In the genomic region with DNA sequence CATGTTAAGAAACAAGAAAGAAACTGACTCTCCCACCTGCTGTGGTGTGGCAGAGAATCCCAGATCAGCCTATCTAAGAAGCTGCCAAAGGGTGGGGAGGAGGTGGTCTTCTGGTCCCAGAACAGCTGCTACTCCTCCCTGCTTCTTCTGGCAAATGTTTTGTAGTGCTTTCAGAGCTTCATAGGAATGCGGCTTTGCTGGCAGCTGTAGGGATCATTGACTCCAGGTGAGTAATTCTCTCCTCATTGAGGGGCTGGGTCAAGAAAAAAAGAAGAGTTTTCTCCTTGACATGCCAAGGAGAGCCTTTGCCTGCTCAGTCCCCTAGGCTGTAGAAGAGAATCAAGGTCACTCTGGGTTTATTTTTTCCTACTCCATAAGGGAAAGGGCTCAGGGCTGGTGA, we compare ENCODE assay signal across 2 cellular contexts.
TF ChIP-seq lines count a peak whose summit lies in the region.

No MANE protein-coding gene starts in this region.

TF ChIP-seq in GM23338, 12 proteins besides CTCF, POLR2A, EP300 and RAD21 (continues in another document):
- no peak for TF ChIP-seq EZH2phosphoT487 (IDR thresholded peaks at IDR 0.05; ENCODE audit: unreplicated experiment)
- TF ChIP-seq, protein P1, sequence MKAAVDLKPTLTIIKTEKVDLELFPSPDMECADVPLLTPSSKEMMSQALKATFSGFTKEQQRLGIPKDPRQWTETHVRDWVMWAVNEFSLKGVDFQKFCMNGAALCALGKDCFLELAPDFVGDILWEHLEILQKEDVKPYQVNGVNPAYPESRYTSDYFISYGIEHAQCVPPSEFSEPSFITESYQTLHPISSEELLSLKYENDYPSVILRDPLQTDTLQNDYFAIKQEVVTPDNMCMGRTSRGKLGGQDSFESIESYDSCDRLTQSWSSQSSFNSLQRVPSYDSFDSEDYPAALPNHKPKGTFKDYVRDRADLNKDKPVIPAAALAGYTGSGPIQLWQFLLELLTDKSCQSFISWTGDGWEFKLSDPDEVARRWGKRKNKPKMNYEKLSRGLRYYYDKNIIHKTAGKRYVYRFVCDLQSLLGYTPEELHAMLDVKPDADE (IDR thresholded peaks at IDR 0.05), result no peak
- TF ChIP-seq CREB1 (CRISPR knock-in tag; IDR thresholded peaks at IDR 0.05; ENCODE audit: low read depth), result no peak
- no peak for TF ChIP-seq STAT1 (IDR thresholded peaks at IDR 0.05; ENCODE audit: unreplicated experiment)
- TF ChIP-seq ZNF331 (CRISPR knock-in tag; IDR thresholded peaks at IDR 0.05; ENCODE audit: low read depth), result no peak
- TF ChIP-seq, protein P2, sequence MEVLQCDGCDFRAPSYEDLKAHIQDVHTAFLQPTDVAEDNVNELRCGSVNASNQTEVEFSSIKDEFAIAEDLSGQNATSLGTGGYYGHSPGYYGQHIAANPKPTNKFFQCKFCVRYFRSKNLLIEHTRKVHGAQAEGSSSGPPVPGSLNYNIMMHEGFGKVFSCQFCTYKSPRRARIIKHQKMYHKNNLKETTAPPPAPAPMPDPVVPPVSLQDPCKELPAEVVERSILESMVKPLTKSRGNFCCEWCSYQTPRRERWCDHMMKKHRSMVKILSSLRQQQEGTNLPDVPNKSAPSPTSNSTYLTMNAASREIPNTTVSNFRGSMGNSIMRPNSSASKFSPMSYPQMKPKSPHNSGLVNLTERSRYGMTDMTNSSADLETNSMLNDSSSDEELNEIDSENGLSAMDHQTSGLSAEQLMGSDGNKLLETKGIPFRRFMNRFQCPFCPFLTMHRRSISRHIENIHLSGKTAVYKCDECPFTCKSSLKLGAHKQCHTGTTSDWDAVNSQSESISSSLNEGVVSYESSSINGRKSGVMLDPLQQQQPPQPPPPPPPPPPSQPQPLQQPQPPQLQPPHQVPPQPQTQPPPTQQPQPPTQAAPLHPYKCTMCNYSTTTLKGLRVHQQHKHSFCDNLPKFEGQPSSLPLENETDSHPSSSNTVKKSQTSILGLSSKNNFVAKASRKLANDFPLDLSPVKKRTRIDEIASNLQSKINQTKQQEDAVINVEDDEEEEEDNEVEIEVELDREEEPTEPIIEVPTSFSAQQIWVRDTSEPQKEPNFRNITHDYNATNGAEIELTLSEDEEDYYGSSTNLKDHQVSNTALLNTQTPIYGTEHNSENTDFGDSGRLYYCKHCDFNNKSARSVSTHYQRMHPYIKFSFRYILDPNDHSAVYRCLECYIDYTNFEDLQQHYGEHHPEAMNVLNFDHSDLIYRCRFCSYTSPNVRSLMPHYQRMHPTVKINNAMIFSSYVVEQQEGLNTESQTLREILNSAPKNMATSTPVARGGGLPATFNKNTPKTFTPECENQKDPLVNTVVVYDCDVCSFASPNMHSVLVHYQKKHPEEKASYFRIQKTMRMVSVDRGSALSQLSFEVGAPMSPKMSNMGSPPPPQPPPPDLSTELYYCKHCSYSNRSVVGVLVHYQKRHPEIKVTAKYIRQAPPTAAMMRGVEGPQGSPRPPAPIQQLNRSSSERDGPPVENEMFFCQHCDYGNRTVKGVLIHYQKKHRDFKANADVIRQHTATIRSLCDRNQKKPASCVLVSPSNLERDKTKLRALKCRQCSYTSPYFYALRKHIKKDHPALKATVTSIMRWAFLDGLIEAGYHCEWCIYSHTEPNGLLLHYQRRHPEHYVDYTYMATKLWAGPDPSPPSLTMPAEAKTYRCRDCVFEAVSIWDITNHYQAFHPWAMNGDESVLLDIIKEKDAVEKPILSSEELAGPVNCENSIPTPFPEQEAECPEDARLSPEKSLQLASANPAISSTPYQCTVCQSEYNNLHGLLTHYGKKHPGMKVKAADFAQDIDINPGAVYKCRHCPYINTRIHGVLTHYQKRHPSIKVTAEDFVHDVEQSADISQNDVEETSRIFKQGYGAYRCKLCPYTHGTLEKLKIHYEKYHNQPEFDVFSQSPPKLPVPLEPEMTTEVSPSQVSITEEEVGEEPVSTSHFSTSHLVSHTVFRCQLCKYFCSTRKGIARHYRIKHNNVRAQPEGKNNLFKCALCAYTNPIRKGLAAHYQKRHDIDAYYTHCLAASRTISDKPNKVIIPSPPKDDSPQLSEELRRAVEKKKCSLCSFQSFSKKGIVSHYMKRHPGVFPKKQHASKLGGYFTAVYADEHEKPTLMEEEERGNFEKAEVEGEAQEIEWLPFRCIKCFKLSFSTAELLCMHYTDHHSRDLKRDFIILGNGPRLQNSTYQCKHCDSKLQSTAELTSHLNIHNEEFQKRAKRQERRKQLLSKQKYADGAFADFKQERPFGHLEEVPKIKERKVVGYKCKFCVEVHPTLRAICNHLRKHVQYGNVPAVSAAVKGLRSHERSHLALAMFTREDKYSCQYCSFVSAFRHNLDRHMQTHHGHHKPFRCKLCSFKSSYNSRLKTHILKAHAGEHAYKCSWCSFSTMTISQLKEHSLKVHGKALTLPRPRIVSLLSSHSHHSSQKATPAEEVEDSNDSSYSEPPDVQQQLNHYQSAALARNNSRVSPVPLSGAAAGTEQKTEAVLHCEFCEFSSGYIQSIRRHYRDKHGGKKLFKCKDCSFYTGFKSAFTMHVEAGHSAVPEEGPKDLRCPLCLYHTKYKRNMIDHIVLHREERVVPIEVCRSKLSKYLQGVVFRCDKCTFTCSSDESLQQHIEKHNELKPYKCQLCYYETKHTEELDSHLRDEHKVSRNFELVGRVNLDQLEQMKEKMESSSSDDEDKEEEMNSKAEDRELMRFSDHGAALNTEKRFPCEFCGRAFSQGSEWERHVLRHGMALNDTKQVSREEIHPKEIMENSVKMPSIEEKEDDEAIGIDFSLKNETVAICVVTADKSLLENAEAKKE (CRISPR knock-in tag; IDR thresholded peaks at IDR 0.05), result no peak
- no peak for TF ChIP-seq NANOG (IDR thresholded peaks at IDR 0.05; ENCODE audit: borderline replicate concordance)
- TF ChIP-seq POLR2AphosphoS5 (IDR thresholded peaks at IDR 0.05; ENCODE audit: low read depth), result no peak
- TF ChIP-seq JUNB (IDR thresholded peaks at IDR 0.05; ENCODE audit: unreplicated experiment), result no peak
- TF ChIP-seq EZH2 (IDR thresholded peaks at IDR 0.05; ENCODE audit: low read depth, unreplicated experiment), result no peak
- TF ChIP-seq ZNF114 (CRISPR knock-in tag; IDR thresholded peaks at IDR 0.05), result no peak

TF ChIP-seq in H1, 55 proteins besides CTCF, POLR2A, EP300 and RAD21:
- no peak for TF ChIP-seq CBX8 (IDR thresholded peaks at IDR 0.05; ENCODE audit: borderline replicate concordance, low read depth, low read length)
- TF ChIP-seq KDM5A (IDR thresholded peaks at IDR 0.05; ENCODE audit: low read length), result no peak
- no peak for TF ChIP-seq CEBPB (IDR thresholded peaks at IDR 0.05; ENCODE audit: low read depth, low read length)
- no peak for TF ChIP-seq HDAC6 (IDR thresholded peaks at IDR 0.05; ENCODE audit: low read depth, low read length)
- TF ChIP-seq ZNF274 (IDR thresholded peaks at IDR 0.05; ENCODE audit: borderline replicate concordance, extremely low read depth, low read length), result no peak
TF ChIP-seq in H1: peak in this region for 0.
